In the genomic region with DNA sequence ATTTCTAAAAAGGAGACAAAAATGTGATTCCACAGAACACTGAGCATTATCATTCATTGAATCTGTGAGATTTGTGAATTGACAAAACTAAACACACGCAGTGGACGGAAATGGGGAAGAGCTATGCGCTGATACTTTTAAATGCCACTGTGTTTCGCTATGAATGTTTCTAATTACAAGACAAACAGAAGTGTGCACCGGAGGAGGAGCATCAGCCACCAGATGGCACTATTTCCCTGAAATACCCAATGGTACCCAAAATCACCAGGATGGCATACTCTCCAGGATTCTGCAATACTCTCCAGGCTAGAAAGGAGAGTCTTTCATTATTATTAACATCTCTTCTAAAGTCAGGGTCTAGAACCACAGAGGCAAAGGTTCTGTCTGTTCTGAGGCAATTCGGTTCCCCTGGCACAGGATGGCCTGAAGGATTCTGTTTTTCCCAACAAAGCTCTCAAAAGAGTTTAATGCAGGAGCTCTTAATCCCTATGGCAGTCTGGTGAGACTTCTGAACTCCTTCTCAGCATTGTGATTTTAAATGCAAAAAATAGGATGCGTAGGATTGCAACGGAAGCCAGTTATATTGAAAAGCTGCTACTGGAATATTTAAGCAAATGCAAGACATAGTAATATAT, we compare ENCODE assay signal across 8 cellular contexts. TPM values are rescaled to one million over a fixed set of nuclear protein-coding genes. Genes with fewer than 3 reads are reported as not detected.
DNase-seq lines count a peak whose midpoint lies in the region; ATAC-seq, FAIRE-seq and TF ChIP-seq lines count a peak whose summit lies in the region.

No MANE protein-coding gene starts in this region.

- DNase-seq in GM06990 (ENCODE audit: extremely low read depth, insufficient read length) (peak; percentile 26), H4 (ENCODE audit: low spot score) (peak; percentile 63), LHCN-M2 (ENCODE audit: low read depth) (peak; percentile 63), RPMI8226 (peak; percentile 74), frontal cortex (ENCODE audit: low spot score in 2 of 2) (peak; percentile 43 to 69), pancreas (peak in 4 of 6 donors; percentile 43 to 74 (median 48)), ureter (ENCODE audit: low spot score) (peak; percentile 77)
- peak; percentile 23 for DNase-seq in activated T-helper 9 cell treated with anti-CD3 and anti-CD28 coated beads, Interleukin-2, amount 50 U/mL, for 16 hours (ENCODE audit: low read depth)

- intact Hi-C loops in pancreas (cut with DNase I) = loop anchor here in 1 of 3 donors (5.0 kb wide), 1 partner anchor 320 kb away; no protein-coding TSS in a partner anchor

- no peak overlapping the region for H3K4me3 ChIP-seq in GM06990 (replicated peaks; ENCODE audit: low read depth, low read length)
- no peak overlapping the region for H3K4me3 ChIP-seq in pancreas

- 11 to 14% methylated on average over 8 of the region's 8 CpGs for WGBS in pancreas, 2 donors

- peak; percentile 77 for FAIRE-seq in frontal cortex (lab: Jason Lieb, UNC)
- FAIRE-seq in pancreas (lab: Jason Lieb, UNC) = peak; percentile 66

- H3K27ac ChIP-seq in pancreas = no peak overlapping the region

- no peaks in the 10 kb centered on the region; the same call in 1 of the 2 replicates for H3K27me3 ChIP-seq in GM06990 (replicated peaks; ENCODE audit: control insufficient read depth, insufficient read depth, low read length)
- peaks cover 0 to 5% (median 0%) of the 10 kb centered on the region in 4 donors for H3K27me3 ChIP-seq in pancreas

- no peaks in the 10 kb centered on the region for H3K4me1 ChIP-seq in pancreas

- TF ChIP-seq CTCF in GM06990 (IDR thresholded peaks at IDR 0.05; ENCODE audit: insufficient read depth, low read length, poor library complexity, severe bottlenecking) (peak; percentile 84), pancreas (IDR thresholded peaks at IDR 0.05) (peak; percentile 62 to 79 (median 71))

- no peaks in the 10 kb centered on the region for H3K9me3 ChIP-seq in pancreas

- H3K36me3 ChIP-seq in GM06990 (ENCODE audit: control insufficient read depth, insufficient read depth, low read length) = no peaks in the 10 kb centered on the region
- H3K36me3 ChIP-seq in pancreas = no peaks in the 10 kb centered on the region

- ATAC-seq in pancreas = peak; percentile 77 to 96 (median 93)

RNA-seq across cellular contexts. Expression of a gene that starts 13.8 kb away (rescaled TPM):
- total RNA-seq in H4 (2014; rRNA removed; shearing (Covaris generic)) = 28.9 and 30.3 TPM in 2 replicates
- total RNA-seq in LHCN-M2 (2014; rRNA removed) (51.9 and 58.0 TPM in 2 replicates), frontal cortex (32.2 TPM), pancreas (10 to 100 TPM; 12.2 to 22.7 (median 19.2) TPM), ureter (80.8 TPM)
- 18.5 TPM for polyA plus RNA-seq in LHCN-M2 (2012)
- polyA plus RNA-seq in pancreas = 10 to 100 TPM; 19.2 to 34.4 TPM

Comparison
In these comparisons a context has a peak if more than half of its experiments do, and no peak if none do; other contexts are left out.
1. DNase-seq: peak in every context shown above with its lines; median percentile 77 in ureter; 74 in RPMI8226; 63 in H4; 63 in LHCN-M2; 56 in frontal cortex; 48 in pancreas; 26 in GM06990; 23 in activated T-helper 9 cell treated with anti-CD3 and anti-CD28 coated beads, Interleukin-2, amount 50 U/mL, for 16 hours.